13 cellular contexts compared by ENCODE assay signal in the genomic region with DNA sequence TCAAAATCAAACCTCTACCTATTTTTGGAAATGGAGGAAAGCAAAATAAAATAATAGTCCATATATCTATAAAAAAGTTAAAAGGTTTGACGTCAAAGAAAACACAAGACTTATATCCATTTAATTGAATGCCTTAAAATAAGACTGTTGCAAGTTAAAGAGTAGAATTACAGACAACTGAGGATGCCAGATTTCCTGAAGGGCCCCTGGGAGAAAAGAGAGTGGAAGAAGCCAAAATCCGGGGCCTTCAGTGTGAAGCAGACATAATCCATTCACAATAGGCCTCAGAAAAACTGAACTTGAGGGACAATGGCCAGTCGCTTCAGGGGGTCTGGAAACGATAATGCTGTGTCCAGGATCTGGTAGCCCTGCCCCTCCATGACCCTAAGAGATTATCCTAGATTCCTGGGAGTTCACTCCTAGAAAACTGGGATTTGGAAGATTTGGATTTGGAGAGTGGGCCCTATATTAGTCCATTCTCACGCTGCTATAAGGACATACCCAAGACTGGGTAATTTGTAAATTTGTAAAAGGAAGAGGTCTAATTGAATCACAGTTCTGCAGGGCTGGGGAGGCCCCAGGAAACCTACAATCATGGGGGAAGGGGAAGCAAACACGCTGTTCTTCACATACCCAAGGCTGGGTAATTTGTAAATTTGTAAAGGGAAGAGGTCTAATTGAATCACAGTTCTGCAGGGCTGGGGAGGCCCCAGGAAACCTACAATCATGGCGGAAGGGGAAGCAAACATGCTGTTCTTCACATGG.
DNase-seq lines count a peak whose midpoint lies in the region; ATAC-seq and TF ChIP-seq lines count a peak whose summit lies in the region.
"Had no signal": no experiment of that assay in that cellular context is flagged by ENCODE, and none has a peak within 500 bp of the region (broad histone marks: within the 10 kb centered on the region; RNA-seq: fewer than 3 reads in every experiment).

No MANE protein-coding gene starts in this region.

- H3K27me3 ChIP-seq in ACC112 (ENCODE audit: insufficient read depth, low read length): no peaks in the 10 kb centered on the region

- peak overlapping the region; percentile 76 for H3K27ac Mint-ChIP-seq in HFFc6
- no peak overlapping the region for H3K27ac Mint-ChIP-seq in nephron progenitor cell
- no peak overlapping the region for H3K27ac Mint-ChIP-seq in naive thymus-derived CD8-positive, alpha-beta T cell

- no peak for TF ChIP-seq CTCF in HFFc6 (IDR thresholded peaks at IDR 0.05)
- no peak for TF ChIP-seq CTCF in nephron progenitor cell (IDR thresholded peaks at IDR 0.05)

- peaks cover 4% of the 10 kb centered on the region for H3K4me1 ChIP-seq in ACC112 (ENCODE audit: control insufficient read depth, insufficient read depth, low read length, unreplicated experiment)

- peak overlapping the region; percentile 5 for H2AFZ ChIP-seq in ACC112 (ENCODE audit: low read length, unreplicated experiment)

- no peaks in the 10 kb centered on the region for H3K36me3 ChIP-seq in ACC112 (ENCODE audit: insufficient read depth, low read length)

- no peaks in the 10 kb centered on the region for H3K79me2 ChIP-seq in ACC112 (ENCODE audit: control insufficient read depth, insufficient read depth, low read length, unreplicated experiment)

- DNase-seq in HFFc6 (no peak), ecto neural progenitor cell (ENCODE audit: low spot score) (peak; percentile 60), nephron progenitor cell (no peak), superior temporal gyrus (ENCODE audit: extremely low spot score) (no peak), DMS 273 treated with DMSO at 0.1 percent for 48 hours (lab: John Stamatoyannopoulos, UW) (no peak)
- no peak for DNase-seq in naive thymus-derived CD8-positive, alpha-beta T cell
- DNase-seq: DMS153, NCI-H187 treated with DMSO at 0.1 percent for 48 hours, SHP77 had no signal

- H3K27me3 Mint-ChIP-seq in HFFc6 (ENCODE audit: insufficient read depth) (peaks cover 3% of the 10 kb centered on the region; the same call in 1 of the 2 replicates), nephron progenitor cell (ENCODE audit: low read depth, poor library complexity) (peaks cover 4% of the 10 kb centered on the region)
- H3K27me3 Mint-ChIP-seq in naive thymus-derived CD8-positive, alpha-beta T cell: peaks cover 0 to 2% (median 0%) of the 10 kb centered on the region in 5 donors
- H3K27me3 Mint-ChIP-seq: IgD-negative memory B cell had no signal

- H3K4me3 ChIP-seq in ACC112 (ENCODE audit: low read depth, low read length): no peak overlapping the region

- H3K27ac ChIP-seq in ACC112 (ENCODE audit: low read depth, low read length): no peak overlapping the region

- H3K4me1 Mint-ChIP-seq in HFFc6 (ENCODE audit: low read depth) (peaks cover 21% of the 10 kb centered on the region), nephron progenitor cell (peaks cover 23% of the 10 kb centered on the region)
- H3K4me1 Mint-ChIP-seq in naive thymus-derived CD8-positive, alpha-beta T cell: peaks cover 0 to 1% (median 0%) of the 10 kb centered on the region in 4 donors
- H3K4me1 Mint-ChIP-seq: IgD-negative memory B cell had no signal

- POLR2A ChIA-PET in naive thymus-derived CD8-positive, alpha-beta T cell (lab: Charles Lee): no interaction called here

- H3K36me3 Mint-ChIP-seq in HFFc6 (ENCODE audit: low read depth) (no peaks in the 10 kb centered on the region), nephron progenitor cell (ENCODE audit: low read depth) (no peaks in the 10 kb centered on the region)
- H3K36me3 Mint-ChIP-seq in naive thymus-derived CD8-positive, alpha-beta T cell: no peaks in the 10 kb centered on the region
- H3K36me3 Mint-ChIP-seq: CD14-positive monocyte, IgD-negative memory B cell had no signal

- peak overlapping the region; percentile 31; the same call in 1 of the 2 replicates for H3K4me3 Mint-ChIP-seq in HFFc6
- H3K4me3 Mint-ChIP-seq in nephron progenitor cell: peak overlapping the region; percentile 9
- H3K4me3 Mint-ChIP-seq in naive thymus-derived CD8-positive, alpha-beta T cell: no peak overlapping the region
- H3K4me3 Mint-ChIP-seq: CD14-positive monocyte, IgD-negative memory B cell had no signal

- no peak for ATAC-seq in GM18502 (IDR thresholded peaks at IDR 0.05; ENCODE audit: poor library complexity, unreplicated experiment)
- ATAC-seq in naive thymus-derived CD8-positive, alpha-beta T cell: no peak

- no peaks in the 10 kb centered on the region for H3K9me3 Mint-ChIP-seq in HFFc6
- H3K9me3 Mint-ChIP-seq in nephron progenitor cell: no peaks in the 10 kb centered on the region
- H3K9me3 Mint-ChIP-seq in naive thymus-derived CD8-positive, alpha-beta T cell: no peaks in the 10 kb centered on the region
- H3K9me3 Mint-ChIP-seq: CD14-positive monocyte, IgD-negative memory B cell had no signal

Comparison
In these comparisons a context has a peak if more than half of its experiments do, and no peak if none do; other contexts are left out.
1. H3K4me3 Mint-ChIP-seq: peak in HFFc6 (single experiment) and nephron progenitor cell (single experiment); none in naive thymus-derived CD8-positive, alpha-beta T cell (0 of 10).